8 cellular contexts compared by ENCODE assay signal in genomic region chrX:49073641-49074575, GRCh38. TPM values are rescaled to one million over a fixed set of nuclear protein-coding genes. Genes with fewer than 3 reads are reported as not detected.
DNase-seq lines count a peak whose midpoint lies in the region; ATAC-seq and TF ChIP-seq lines count a peak whose summit lies in the region.

A gene with protein sequence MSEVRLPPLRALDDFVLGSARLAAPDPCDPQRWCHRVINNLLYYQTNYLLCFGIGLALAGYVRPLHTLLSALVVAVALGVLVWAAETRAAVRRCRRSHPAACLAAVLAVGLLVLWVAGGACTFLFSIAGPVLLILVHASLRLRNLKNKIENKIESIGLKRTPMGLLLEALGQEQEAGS (minus strand): TSS chrX:49074002. CDS start chrX:49073987, 15 bp downstream.

- H3K27ac ChIP-seq in DOHH2 (ENCODE audit: low read depth, low read length): no peak within 1 kb of the TSS
- H3K27ac ChIP-seq in heart left ventricle: peak within 1 kb of the TSS in 11 of 12 donors; percentile 69 to 92 (median 79)

- H3K4me2 ChIP-seq in DOHH2 (ENCODE audit: low read length): peak within 1 kb of the TSS; percentile 78

- no peak for TF ChIP-seq CTCF in DOHH2 (IDR thresholded peaks at IDR 0.05; ENCODE audit: low read depth, low read length, poor library complexity, severe bottlenecking)
- peak in 4 of 12 donors; percentile 3 to 14 (median 10) for TF ChIP-seq CTCF in heart left ventricle (IDR thresholded peaks at IDR 0.05)
- no peak for TF ChIP-seq CTCF in type B pancreatic cell (conservative IDR thresholded peaks at IDR 0.05)

- peak within 1 kb of the TSS; percentile 93 for H3K4me3 ChIP-seq in DOHH2 (ENCODE audit: low read length)
- H3K4me3 ChIP-seq in H7 (ENCODE audit: insufficient read depth, low read depth, low read length): peak within 1 kb of the TSS; percentile 60
- H3K4me3 ChIP-seq in heart left ventricle: peak within 1 kb of the TSS; percentile 14 to 90 (median 63)

- no peaks in the 10 kb centered on the region for H3K36me3 Mint-ChIP-seq in type B pancreatic cell

- H3K9me3 ChIP-seq in DOHH2 (ENCODE audit: control insufficient read depth, insufficient read depth, low read length) (no peaks in the 10 kb centered on the region), heart left ventricle (no peaks in the 10 kb centered on the region)

- H4K20me1 ChIP-seq in DOHH2 (ENCODE audit: control insufficient read depth, insufficient read depth, low read depth, low read length): no peaks in the 10 kb centered on the region

- no peaks in the 10 kb centered on the region for H3K27me3 Mint-ChIP-seq in type B pancreatic cell

- TF ChIP-seq POLR2A in heart left ventricle (IDR thresholded peaks at IDR 0.05): peak in 1 of 2 donors; percentile 71

- 1 to 42% (median 20%) methylated on average over 47 to 61 of the region's 61 CpGs for WGBS in heart left ventricle, 4 donors

- peaks cover 11% of the 10 kb centered on the region for H3K4me1 ChIP-seq in DOHH2 (ENCODE audit: control insufficient read depth, low read length)
- peaks cover 0 to 20% (median 6%) of the 10 kb centered on the region in 12 donors for H3K4me1 ChIP-seq in heart left ventricle

- intact Hi-C loops in heart left ventricle (cut with DNase I): loop anchor here in 1 of 10 donors (10.0 kb wide), 1 partner anchor 469 kb away; no protein-coding TSS in a partner anchor

- H3K79me2 ChIP-seq in DOHH2 (ENCODE audit: control insufficient read depth, low read length): peaks cover 13% of the 10 kb centered on the region

- H3K9me3 Mint-ChIP-seq in type B pancreatic cell: no peaks in the 10 kb centered on the region

- H3K4me3 Mint-ChIP-seq in type B pancreatic cell: peak within 1 kb of the TSS; percentile 86

- no peaks in the 10 kb centered on the region for H3F3A ChIP-seq in DOHH2 (ENCODE audit: control insufficient read depth, insufficient read depth)

- H3K36me3 ChIP-seq in DOHH2 (ENCODE audit: control insufficient read depth, low read length): peaks cover 3% of the 10 kb centered on the region; the same call in 1 of the 2 replicates
- H3K36me3 ChIP-seq in H7 (replicated peaks; ENCODE audit: control insufficient read depth, insufficient read depth, low read length): no peaks in the 10 kb centered on the region; the same call in 1 of the 2 replicates
- H3K36me3 ChIP-seq in heart left ventricle: peaks cover 0 to 27% (median 7%) of the 10 kb centered on the region in 9 donors

- peaks cover 4% of the 10 kb centered on the region for H3K4me1 Mint-ChIP-seq in type B pancreatic cell (ENCODE audit: unreplicated experiment)

- H3K27ac Mint-ChIP-seq in type B pancreatic cell: peak within 1 kb of the TSS; percentile 63

- DNase-seq in H7 (peak; percentile 96), NCI-H128 (lab: John Stamatoyannopoulos, UW; ENCODE audit: unreplicated experiment) (peak; percentile 73), T follicular helper cell (ENCODE audit: low read depth) (peak; percentile 82), amniotic stem cell (lab: John Stamatoyannopoulos, UW) (peak; percentile 63), heart left ventricle (peak; percentile 92 to 95 (median 94)), pons (ENCODE audit: low spot score) (peak; percentile 92), type B pancreatic cell (ENCODE audit: extremely low spot score, unreplicated experiment) (peak; percentile 89)

- peak; percentile 90 to 96 (median 92) for ATAC-seq in heart left ventricle

- H3K27me3 ChIP-seq in DOHH2 (ENCODE audit: control insufficient read depth, low read length) (no peaks in the 10 kb centered on the region), H7 (ENCODE audit: control insufficient read depth, insufficient read depth, low read length) (no peaks in the 10 kb centered on the region; the same call in 1 of the 2 replicates), heart left ventricle (no peaks in the 10 kb centered on the region)

- H3K9me2 ChIP-seq in DOHH2 (replicated peaks; ENCODE audit: control insufficient read depth, low read length): no peaks in the 10 kb centered on the region

RNA-seq across cellular contexts. Expression of the gene that starts here (rescaled TPM):
- total RNA-seq in H7 (2014; rRNA removed; shearing (Covaris generic)): 6.3 and 6.7 TPM in 2 replicates
- 10 to 100 TPM in 5 of 9 donors, 1 to 10 TPM in 4; 8.0 to 24.0 (median 10.9) TPM for total RNA-seq in heart left ventricle
- polyA plus RNA-seq in heart left ventricle: 10 to 100 TPM; 18.7 to 20.7 TPM
- total RNA-seq in type B pancreatic cell (ENCODE audit: low replicate concordance): 10.0 and 29.7 TPM in 2 replicates
